In genomic region chr4:139901516-139902327, GRCh38 we compare ENCODE assay signal across 10 cellular contexts.
DNase-seq lines count a peak whose midpoint lies in the region; ATAC-seq and FAIRE-seq lines count a peak whose summit lies in the region.
"Had no signal": no experiment of that assay in that cellular context is flagged by ENCODE, and none has a peak within 500 bp of the region (broad histone marks: within the 10 kb centered on the region; RNA-seq: fewer than 3 reads in every experiment).

No MANE protein-coding gene starts in this region.

- no peak overlapping the region for H3K4me3 Mint-ChIP-seq in activated CD8-positive, alpha-beta T cell treated with anti-CD3 and anti-CD28 coated beads, Interleukin-2, amount 10 ng/mL, durations not matched to agents 7 days and 5 days

- H3K27me3 Mint-ChIP-seq in activated CD8-positive, alpha-beta T cell treated with anti-CD3 and anti-CD28 coated beads, Interleukin-2, amount 10 ng/mL, durations not matched to agents 7 days and 5 days (ENCODE audit: low read depth) = no peaks in the 10 kb centered on the region

- ATAC-seq in HG02678 (IDR thresholded peaks at IDR 0.05; ENCODE audit: unreplicated experiment) = no peak
- no peak for ATAC-seq in GM18502 (IDR thresholded peaks at IDR 0.05; ENCODE audit: poor library complexity, unreplicated experiment)
- no peak for ATAC-seq in activated CD8-positive, alpha-beta T cell treated with anti-CD3 and anti-CD28 coated beads, Interleukin-2, amount 10 ng/mL, durations not matched to agents 7 days and 5 days

- FAIRE-seq in GM19239 (lab: Jason Lieb, UNC) = no peak
- FAIRE-seq: colon had no signal

- CTCF ChIA-PET in activated CD8-positive, alpha-beta T cell treated with anti-CD3 and anti-CD28 coated beads, Interleukin-2, amount 10 ng/mL, durations not matched to agents 7 days and 5 days (lab: Charles Lee) = no interaction called here

- POLR2A ChIA-PET in activated CD8-positive, alpha-beta T cell treated with anti-CD3 and anti-CD28 coated beads, Interleukin-2, amount 10 ng/mL, durations not matched to agents 7 days and 5 days (lab: Charles Lee) = no interaction called here

- H3K36me3 Mint-ChIP-seq in activated CD8-positive, alpha-beta T cell treated with anti-CD3 and anti-CD28 coated beads, Interleukin-2, amount 10 ng/mL, durations not matched to agents 7 days and 5 days (ENCODE audit: low read depth) = peaks cover 2% of the 10 kb centered on the region

- no peaks in the 10 kb centered on the region for H3K9me3 Mint-ChIP-seq in activated CD8-positive, alpha-beta T cell treated with anti-CD3 and anti-CD28 coated beads, Interleukin-2, amount 10 ng/mL, durations not matched to agents 7 days and 5 days (ENCODE audit: insufficient read depth)

- DNase-seq in DMS153 treated with DMSO at 0.1 percent for 48 hours (lab: John Stamatoyannopoulos, UW; ENCODE audit: unreplicated experiment) (peak; percentile 46), NCI-H69 (lab: John Stamatoyannopoulos, UW) (peak; percentile 71), fibroblast of gingiva (ENCODE audit: low read depth) (peak; percentile 62), putamen (ENCODE audit: low spot score) (peak; percentile 10), GM19239 (ENCODE audit: insufficient read length, low spot score) (no peak)
- DNase-seq in activated CD8-positive, alpha-beta T cell treated with anti-CD3 and anti-CD28 coated beads, Interleukin-2, amount 10 ng/mL, durations not matched to agents 7 days and 5 days = no peak
- DNase-seq: stimulated activated CD4-positive, alpha-beta T cell treated with anti-CD3 and anti-CD28 coated beads, Interleukin-2, amount 100 ng/mL, for 48 hours had no signal

- H3K4me1 Mint-ChIP-seq in activated CD8-positive, alpha-beta T cell treated with anti-CD3 and anti-CD28 coated beads, Interleukin-2, amount 10 ng/mL, durations not matched to agents 7 days and 5 days (ENCODE audit: low read depth) = peaks cover 19% of the 10 kb centered on the region

- H3K27ac Mint-ChIP-seq in activated CD8-positive, alpha-beta T cell treated with anti-CD3 and anti-CD28 coated beads, Interleukin-2, amount 10 ng/mL, durations not matched to agents 7 days and 5 days = no peak overlapping the region

Comparison
In these comparisons a context has a peak if more than half of its experiments do, and no peak if none do; other contexts are left out.
1. DNase-seq: peak in DMS153 treated with DMSO at 0.1 percent for 48 hours (single experiment), NCI-H69 (single experiment), fibroblast of gingiva (single experiment) and putamen (single experiment); none in GM19239 (single experiment) and activated CD8-positive, alpha-beta T cell treated with anti-CD3 and anti-CD28 coated beads, Interleukin-2, amount 10 ng/mL, durations not matched to agents 7 days and 5 days (single experiment).